In genomic region chrX:107627792-107628661, GRCh38 we compare ENCODE assay signal across 8 cellular contexts. TPM values are rescaled to one million over a fixed set of nuclear protein-coding genes. Genes with fewer than 3 reads are reported as not detected.
DNase-seq lines count a peak whose midpoint lies in the region; ATAC-seq, FAIRE-seq and TF ChIP-seq lines count a peak whose summit lies in the region.

Gene PRPS1, plus strand, starts transcription at chrX:107628510. Its CDS starts 119 bp downstream, at chrX:107628629.

- peak; percentile 99 for FAIRE-seq in endothelial cell of umbilical vein (lab: Jason Lieb, UNC)

- peak within 1 kb of the TSS; percentile 63 for H3K27ac ChIP-seq in OCI-LY3 (ENCODE audit: low read length)
- H3K27ac ChIP-seq in endothelial cell of umbilical vein (ENCODE audit: insufficient read depth, low read depth, low read length), result peak within 1 kb of the TSS; percentile 85

- H3K9me3 ChIP-seq in OCI-LY3 (ENCODE audit: insufficient read depth, low read length) (no peaks in the 10 kb centered on the region), endothelial cell of umbilical vein (replicated peaks; ENCODE audit: control insufficient read depth, insufficient read depth, low read length) (no peaks in the 10 kb centered on the region)

- peak within 1 kb of the TSS; percentile 82 for H3K4me3 ChIP-seq in OCI-LY3 (ENCODE audit: low read length)
- peak within 1 kb of the TSS; percentile 29 to 75 (median 65) for H3K4me3 ChIP-seq in endothelial cell of umbilical vein (replicated peaks in 1 of 3; ENCODE audit: insufficient read depth in 1 of 3, low read depth in 1 of 3, low read length in 3 of 3)

- CTCF ChIA-PET in endothelial cell of umbilical vein (lab: Charles Lee), result interaction anchor here (0.9 to 3.3 kb wide), 8 partner anchors 13 to 603 kb away, joined by 3 to 18 read pairs (median 4); partner anchors contain the start of gene NCBP2L

- H3K4me1 ChIP-seq in OCI-LY3 (ENCODE audit: low read length) (peaks cover 15% of the 10 kb centered on the region), endothelial cell of umbilical vein (ENCODE audit: control insufficient read depth, extremely low read depth, insufficient read depth, low read length) (peaks cover 7% of the 10 kb centered on the region)

- H2AFZ ChIP-seq in OCI-LY3 (ENCODE audit: low read depth, low read length), result peak within 1 kb of the TSS; percentile 86
- H2AFZ ChIP-seq in endothelial cell of umbilical vein (ENCODE audit: low read depth, low read length), result peak within 1 kb of the TSS; percentile 52

- H3K9me1 ChIP-seq in endothelial cell of umbilical vein (replicated peaks; ENCODE audit: control insufficient read depth, extremely low read depth, insufficient read depth, low read length), result no peaks in the 10 kb centered on the region

- peaks cover 6% of the 10 kb centered on the region for H3K36me3 ChIP-seq in OCI-LY3 (replicated peaks; ENCODE audit: low read depth, low read length)
- H3K36me3 ChIP-seq in endothelial cell of umbilical vein (ENCODE audit: control insufficient read depth in 2 of 2, extremely low read depth in 1 of 2, insufficient read depth in 2 of 2, low read length in 2 of 2), result no peaks in the 10 kb centered on the region

- peak; percentile 100 for ATAC-seq in GM21515 (IDR thresholded peaks at IDR 0.05; ENCODE audit: unreplicated experiment)

- DNase-seq in D341Med (ENCODE audit: low spot score) (peak; percentile 88), HuH-7 (ENCODE audit: low spot score) (peak; percentile 74), endothelial cell of umbilical vein (ENCODE audit: low read depth, low spot score) (peak; percentile 93), middle frontal gyrus (ENCODE audit: extremely low spot score, low spot score) (peak; percentile 76)
- DNase-seq in activated CD8-positive, alpha-beta memory T cell treated with anti-CD3 and anti-CD28 coated beads, Interleukin-2, amount 50 U/mL, for 48 hours, result peak; percentile 86
- peak; percentile 74 to 83 for DNase-seq in stimulated activated CD8-positive, alpha-beta memory T cell treated with anti-CD3 and anti-CD28 coated beads, Interleukin-2, amount 100 ng/mL, for 48 hours (ENCODE audit: low read depth in 2 of 2)

- H3K9ac ChIP-seq in OCI-LY3 (ENCODE audit: low read length) (peak within 1 kb of the TSS; percentile 90), endothelial cell of umbilical vein (replicated peaks; ENCODE audit: extremely low read depth, insufficient read depth, low read length) (peak within 1 kb of the TSS; percentile 91)

- H4K20me1 ChIP-seq in OCI-LY3 (ENCODE audit: insufficient read depth, low read length) (peaks cover 25% of the 10 kb centered on the region), endothelial cell of umbilical vein (replicated peaks; ENCODE audit: control insufficient read depth, extremely low read depth, insufficient read depth, low read length) (no peaks in the 10 kb centered on the region)

- POLR2A ChIA-PET in endothelial cell of umbilical vein (lab: Charles Lee), result interaction anchor here (0.6 to 1.1 kb wide), 3 partner anchors 15 to 463 kb away, joined by 3 to 4 read pairs (median 3); partner anchors contain the start of gene PSMD10

- H3K4me2 ChIP-seq in OCI-LY3 (ENCODE audit: low read length) (peak within 1 kb of the TSS; percentile 87), endothelial cell of umbilical vein (ENCODE audit: insufficient read depth, low read length) (peak within 1 kb of the TSS; percentile 71)

- intact Hi-C loops in endothelial cell of umbilical vein (cut with micrococcal nuclease), result loop anchor here (1.0 kb wide), 1 partner anchor 27 kb away; no protein-coding TSS in a partner anchor

- H3K79me2 ChIP-seq in OCI-LY3 (ENCODE audit: low read length) (peaks cover 47% of the 10 kb centered on the region), endothelial cell of umbilical vein (ENCODE audit: control insufficient read depth, insufficient read depth, low read length) (peaks cover 34% of the 10 kb centered on the region)

- TF ChIP-seq CTCF in OCI-LY3 (IDR thresholded peaks at IDR 0.05; ENCODE audit: low read depth, low read length) (no peak), endothelial cell of umbilical vein (IDR thresholded peaks at IDR 0.05; ENCODE audit: extremely low read depth in 1 of 2, insufficient read depth in 1 of 2, low read depth in 1 of 2, low read length in 2 of 2) (no peak)

- H3K27me3 ChIP-seq in OCI-LY3 (ENCODE audit: low read depth, low read length) (no peaks in the 10 kb centered on the region), endothelial cell of umbilical vein (ENCODE audit: control insufficient read depth in 2 of 2, insufficient read depth in 2 of 2, low read length in 2 of 2) (no peaks in the 10 kb centered on the region)

- dilution Hi-C loops in endothelial cell of umbilical vein (cut with MboI; ENCODE audit: extremely low pct_ligation_motif_present, low sequenced_read_pairs), result no loop called here

- BruUV-seq in endothelial cell of umbilical vein (replicated peaks; lab: Mats Ljungman, UMichigan), result no TSS peak

- TF ChIP-seq POLR2A in endothelial cell of umbilical vein (IDR thresholded peaks at IDR 0.05; ENCODE audit: low read depth, low read length), result peak; percentile 44

TF ChIP-seq in endothelial cell of umbilical vein, 7 proteins besides CTCF, POLR2A, EP300 and RAD21:
- peak; percentile 44 for TF ChIP-seq POLR2AphosphoS5 (IDR thresholded peaks at IDR 0.05; ENCODE audit: insufficient read depth, low read depth, low read length)
- TF ChIP-seq FOS (IDR thresholded peaks at IDR 0.05; ENCODE audit: borderline replicate concordance, insufficient read depth, low read length), result no peak

RNA-seq across cellular contexts. Expression of gene PRPS1, which starts in this region (rescaled TPM):
- total RNA-seq in endothelial cell of umbilical vein, result 36.8 and 38.7 TPM in 2 replicates
- polyA plus RNA-seq in endothelial cell of umbilical vein, result 23.8 and 30.9 TPM in 2 replicates
- 31.9 and 38.3 TPM in 2 replicates for polyA plus RNA-seq in endothelial cell of umbilical vein (2011; cell fraction: cytosol; rRNA removed)
- polyA plus RNA-seq in endothelial cell of umbilical vein (2011; cell fraction: nucleus; rRNA removed), result 18.5 and 19.8 TPM in 2 replicates
- polyA plus RNA-seq in endothelial cell of umbilical vein (2012), result 37.5 and 46.7 TPM in 2 replicates
- 31.2 and 42.5 TPM in 2 replicates for polyA minus RNA-seq in endothelial cell of umbilical vein
- 59.0 TPM for polyA minus RNA-seq in endothelial cell of umbilical vein (2011; cell fraction: cytosol; rRNA and poly(A)+ RNA removed)
- polyA minus RNA-seq in endothelial cell of umbilical vein (2011; cell fraction: nucleus; rRNA and poly(A)+ RNA removed), result 13.0 and 14.1 TPM in 2 replicates

Comparison
In these comparisons a context has a peak if more than half of its experiments do, and no peak if none do; other contexts are left out.
1. Peak in every context shown above with its lines: DNase-seq, ATAC-seq, H3K4me3 ChIP-seq and H3K27ac ChIP-seq.